In genomic region chr1:25898223-25899015, GRCh38 we compare ENCODE assay signal across 16 cellular contexts. TPM values are rescaled to one million over a fixed set of nuclear protein-coding genes. Genes with fewer than 3 reads are reported as not detected.
A peak's percentile ranks its signal among the peaks of the same experiment; 100 is the strongest.
DNase-seq lines count a peak whose midpoint lies in the region; ATAC-seq and TF ChIP-seq lines count a peak whose summit lies in the region.
"Had no signal": no experiment of that assay in that cellular context is flagged by ENCODE, and none has a peak within 500 bp of the region (broad histone marks: within the 10 kb centered on the region; RNA-seq: fewer than 3 reads in every experiment).

No MANE protein-coding gene starts in this region.

- peaks cover 63% of the 10 kb centered on the region for H3K4me1 Mint-ChIP-seq in neural crest cell

- H3K4me3 Mint-ChIP-seq in neural crest cell = peak overlapping the region; percentile 14
- H3K4me3 Mint-ChIP-seq: immature natural killer cell had no signal

- no peak for TF ChIP-seq CTCF in neural crest cell (conservative IDR thresholded peaks at IDR 0.05)

- peak overlapping the region; percentile 96 for H3K27ac ChIP-seq in caudate nucleus (ENCODE audit: low read depth, low read length)
- H3K27ac ChIP-seq: BLaER1, ovary, VCaP had no signal

- no peaks in the 10 kb centered on the region for H3K27me3 Mint-ChIP-seq in neural crest cell (ENCODE audit: low read depth)

- peak overlapping the region; percentile 88 for H3K27ac Mint-ChIP-seq in neural crest cell (ENCODE audit: unreplicated experiment)
- H3K27ac Mint-ChIP-seq: immature natural killer cell had no signal

- peaks cover 34% of the 10 kb centered on the region for H3K36me3 Mint-ChIP-seq in neural crest cell (ENCODE audit: low read depth)

- no peaks in the 10 kb centered on the region for H3K9me3 Mint-ChIP-seq in neural crest cell
- H3K9me3 Mint-ChIP-seq: immature natural killer cell had no signal

- DNase-seq in DMS79 treated with DMSO at 0.1 percent for 48 hours (lab: John Stamatoyannopoulos, UW) (peak; percentile 80), MV-4-11 (lab: John Stamatoyannopoulos, UW) (peak; percentile 15), caudate nucleus (lab: John Stamatoyannopoulos, UW) (no peak), neural crest cell (ENCODE audit: low read depth, low spot score) (no peak)
- DNase-seq: cerebellar nuclear complex; DMS53; H7; immature natural killer cell; ovary; small intestine; stimulated activated naive CD4-positive, alpha-beta T cell treated with Interleukin-2 at 50 U/mL for 16 hours had no signal

- ATAC-seq in GM19328 (IDR thresholded peaks at IDR 0.05; ENCODE audit: unreplicated experiment) = no peak
- no peak for ATAC-seq in HG03469 (IDR thresholded peaks at IDR 0.05; ENCODE audit: unreplicated experiment)
- no peak for ATAC-seq in GM18867 (IDR thresholded peaks at IDR 0.05; ENCODE audit: unreplicated experiment)

RNA-seq across cellular contexts. Expression of gene STMN1, which starts 7.8 kb away (rescaled TPM):
- total RNA-seq in neural crest cell = 934 and 986 TPM in 2 replicates

RNA-seq across cellular contexts. Expression of gene PAQR7, which starts 22.9 kb away (rescaled TPM):
- total RNA-seq in neural crest cell = 12.7 and 13.3 TPM in 2 replicates

RNA-seq across cellular contexts. Expression of gene AUNIP, which starts 39.2 kb away (rescaled TPM):
- 13.6 and 15.2 TPM in 2 replicates for total RNA-seq in neural crest cell

Comparison
In these comparisons a context has a peak if more than half of its experiments do, and no peak if none do; other contexts are left out.
1. DNase-seq: peak in DMS79 treated with DMSO at 0.1 percent for 48 hours (single experiment) and MV-4-11 (single experiment); none in caudate nucleus (0 of 61) and neural crest cell (single experiment).